Comparison of ENCODE assay signal across 8 cellular contexts in genomic region chr3:194688207-194688711, GRCh38. TPM values are rescaled to one million over a fixed set of nuclear protein-coding genes. Genes with fewer than 3 reads are reported as not detected.
DNase-seq lines count a peak whose midpoint lies in the region; ATAC-seq and TF ChIP-seq lines count a peak whose summit lies in the region.

No MANE protein-coding gene starts in this region.

- peak overlapping the region; percentile 96 for H4K8ac ChIP-seq in mesenchymal stem cell (ENCODE audit: low read length)

- no peak overlapping the region for H2AFZ ChIP-seq in mesenchymal stem cell (ENCODE audit: low read depth, low read length)

- peaks cover 1% of the 10 kb centered on the region for H3K79me1 ChIP-seq in mesenchymal stem cell (replicated peaks; ENCODE audit: low read length, poor library complexity, severe bottlenecking)

- peaks cover 41% of the 10 kb centered on the region for H3K4me1 Mint-ChIP-seq in central memory CD8-positive, alpha-beta T cell

- H3K4ac ChIP-seq in mesenchymal stem cell (ENCODE audit: low read depth in 1 of 2, low read length in 2 of 2): peak overlapping the region; percentile 56 to 68

- H3K9me3 ChIP-seq in mesenchymal stem cell (ENCODE audit: control insufficient read depth, low read length): no peaks in the 10 kb centered on the region

- peak overlapping the region in 1 of 2 experiments; percentile 7 for H3K14ac ChIP-seq in mesenchymal stem cell (ENCODE audit: low read length in 2 of 2)

- TF ChIP-seq CTCF in AG10803 (conservative IDR thresholded peaks at IDR 0.05; ENCODE audit: low read length): no peak

- H3K4me1 ChIP-seq in mesenchymal stem cell (ENCODE audit: control insufficient read depth, insufficient read depth, low read depth, low read length) (peaks cover 42% of the 10 kb centered on the region), urinary bladder (ENCODE audit: insufficient read depth) (no peaks in the 10 kb centered on the region)

- H3K4me2 ChIP-seq in mesenchymal stem cell (ENCODE audit: low read length, poor library complexity, severe bottlenecking): peak overlapping the region; percentile 95

- no peak overlapping the region for H2AK5ac ChIP-seq in mesenchymal stem cell (ENCODE audit: low read length, severe bottlenecking)

- H3K18ac ChIP-seq in mesenchymal stem cell (ENCODE audit: low read depth in 1 of 2, low read length in 2 of 2): peak overlapping the region; percentile 96 to 97

- WGBS in mesenchymal stem cell: 0% methylated on average over 2 of the region's 16 CpGs
- WGBS in urinary bladder: 7% methylated on average over 16 of the region's 16 CpGs

- peaks cover 7% of the 10 kb centered on the region for H3K36me3 Mint-ChIP-seq in central memory CD8-positive, alpha-beta T cell (ENCODE audit: insufficient read depth)

- H3K27ac ChIP-seq in mesenchymal stem cell (ENCODE audit: low read length, poor library complexity, severe bottlenecking) (no peak overlapping the region), urinary bladder (ENCODE audit: low read depth) (peak overlapping the region; percentile 87)

- H3K27ac Mint-ChIP-seq in central memory CD8-positive, alpha-beta T cell (ENCODE audit: low read depth): peak overlapping the region; percentile 17

- peak overlapping the region; percentile 91 for H3K9ac ChIP-seq in mesenchymal stem cell (ENCODE audit: low read length)

- no peaks in the 10 kb centered on the region for H3K9me3 Mint-ChIP-seq in central memory CD8-positive, alpha-beta T cell

- no peak overlapping the region for H3K23ac ChIP-seq in mesenchymal stem cell (ENCODE audit: low read length in 2 of 2)

- no peak overlapping the region for H2BK5ac ChIP-seq in mesenchymal stem cell (ENCODE audit: low read depth, low read length, poor library complexity, severe bottlenecking)

- H2BK12ac ChIP-seq in mesenchymal stem cell (ENCODE audit: low read length in 2 of 2): peak overlapping the region; percentile 50 to 89

- DNase-seq in AG10803 (ENCODE audit: low read depth): no peak
- DNase-seq in NCI-H69 (lab: John Stamatoyannopoulos, UW): peak; percentile 82
- peak; percentile 15 to 18 for DNase-seq in central memory CD8-positive, alpha-beta T cell (ENCODE audit: low spot score in 2 of 2)
- peak; percentile 46 for DNase-seq in mesenchymal stem cell
- DNase-seq in HPDE6-E6E7 (ENCODE audit: extremely low spot score): no peak
- no peak for DNase-seq in AG08395 (ENCODE audit: low spot score)

- H3K4me3 ChIP-seq in AG10803 (ENCODE audit: low read length) (peak overlapping the region; percentile 83), mesenchymal stem cell (ENCODE audit: insufficient read depth in 1 of 2, low read depth in 1 of 2, low read length in 2 of 2) (peak overlapping the region; percentile 53 to 91), urinary bladder (ENCODE audit: low read depth, low read length) (peak overlapping the region; percentile 57)

- peak overlapping the region; percentile 98 for H4K91ac ChIP-seq in mesenchymal stem cell (ENCODE audit: low read length)

- H3K36me3 ChIP-seq in mesenchymal stem cell (ENCODE audit: control insufficient read depth in 1 of 2, insufficient read depth in 2 of 2, low read depth in 1 of 2, low read length in 2 of 2): peaks cover 5 to 10% of the 10 kb centered on the region in 2 experiments
- H3K36me3 ChIP-seq in urinary bladder (ENCODE audit: insufficient read depth): no peaks in the 10 kb centered on the region

- H3K4me3 Mint-ChIP-seq in central memory CD8-positive, alpha-beta T cell: peak overlapping the region; percentile 87

- H3K27me3 Mint-ChIP-seq in central memory CD8-positive, alpha-beta T cell: no peaks in the 10 kb centered on the region

- peak; percentile 21 for ATAC-seq in GM18867 (IDR thresholded peaks at IDR 0.05; ENCODE audit: unreplicated experiment)
- ATAC-seq in central memory CD8-positive, alpha-beta T cell (replicated peaks; ENCODE audit: extremely low read depth, poor library complexity, severe bottlenecking): peak; percentile 26

- H2BK120ac ChIP-seq in mesenchymal stem cell (ENCODE audit: low read depth, low read length): peak overlapping the region; percentile 95

- H3K27me3 ChIP-seq in mesenchymal stem cell (ENCODE audit: control insufficient read depth in 1 of 2, insufficient read depth in 1 of 2, low read length in 2 of 2): peaks cover 0 to 19% of the 10 kb centered on the region in 2 experiments

- H2BK15ac ChIP-seq in mesenchymal stem cell (ENCODE audit: low read depth, poor library complexity, severe bottlenecking): peak overlapping the region; percentile 92

RNA-seq across cellular contexts. Expression of gene FAM43A, which starts 2.6 kb away (rescaled TPM):
- polyA plus RNA-seq in mesenchymal stem cell (2013, experiment 1 of 2): 15.4 TPM
- polyA plus RNA-seq in mesenchymal stem cell (2013, experiment 2 of 2): 15.3 TPM
- total RNA-seq in urinary bladder: 22.4 TPM
- polyA plus RNA-seq in urinary bladder: 28.5 TPM

RNA-seq across cellular contexts. Expression of gene LSG1, which starts 16.3 kb away (rescaled TPM):
- 21.0 TPM for polyA plus RNA-seq in mesenchymal stem cell (2013, experiment 1 of 2)
- polyA plus RNA-seq in mesenchymal stem cell (2013, experiment 2 of 2): 19.0 TPM
- total RNA-seq in urinary bladder: 44.1 TPM
- polyA plus RNA-seq in urinary bladder: 19.7 TPM

RNA-seq across cellular contexts. Expression of gene TMEM44, which starts 55.0 kb away (rescaled TPM):
- 13.6 TPM for polyA plus RNA-seq in mesenchymal stem cell (2013, experiment 1 of 2)
- polyA plus RNA-seq in mesenchymal stem cell (2013, experiment 2 of 2): 13.3 TPM
- total RNA-seq in urinary bladder: 11.7 TPM
- 8.0 TPM for polyA plus RNA-seq in urinary bladder

Comparison
In these comparisons a context has a peak if more than half of its experiments do, and no peak if none do; other contexts are left out.
1. DNase-seq: peak in NCI-H69 (single experiment), central memory CD8-positive, alpha-beta T cell (2 of 2) and mesenchymal stem cell (single experiment); none in AG10803 (single experiment), HPDE6-E6E7 (single experiment) and AG08395 (single experiment).
2. Peak in every context shown above with its lines, with median percentiles within 50 percentile points of each other: H3K4me3 ChIP-seq.